ENCODE assay signal across 1 cellular context in the genomic region with DNA sequence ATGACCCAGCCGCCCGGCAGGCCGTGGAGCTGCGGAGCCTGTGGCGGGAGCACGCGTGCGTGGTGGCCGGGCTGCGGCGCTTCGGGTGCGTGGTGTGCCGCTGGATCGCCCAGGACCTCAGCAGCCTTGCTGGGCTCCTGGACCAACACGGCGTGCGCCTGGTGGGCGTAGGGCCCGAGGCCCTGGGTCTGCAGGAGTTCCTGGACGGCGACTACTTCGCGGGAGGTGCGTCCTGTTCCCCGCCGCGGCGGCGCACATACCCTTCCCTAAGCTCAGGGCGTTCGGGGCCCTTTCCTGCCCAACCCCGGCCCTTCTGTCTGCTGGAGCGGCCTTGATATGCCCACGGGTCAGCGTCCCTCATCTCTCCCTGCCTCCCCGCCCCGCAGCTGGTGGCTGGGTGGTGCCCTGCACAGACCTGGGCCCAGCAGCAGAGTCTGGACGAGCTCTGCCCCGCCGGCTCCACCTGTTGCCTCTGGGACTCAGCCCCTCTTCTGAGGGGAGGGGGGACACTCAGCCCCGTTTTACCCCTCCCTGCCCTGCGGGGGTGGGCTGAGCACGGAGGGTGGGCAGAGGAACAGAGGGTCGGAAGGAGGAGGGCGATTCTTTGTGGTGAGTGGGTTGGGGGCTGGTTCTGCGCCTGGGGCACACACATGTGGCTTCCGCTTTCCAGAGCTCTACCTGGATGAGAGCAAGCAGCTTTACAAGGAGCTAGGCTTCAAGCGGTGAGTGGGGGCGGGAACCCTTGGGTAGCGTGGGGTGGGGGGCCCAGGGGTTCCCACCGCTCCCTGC.
A peak's percentile ranks its signal among the peaks of the same experiment; 100 is the strongest.
TF ChIP-seq lines count a peak whose summit lies in the region.

No MANE protein-coding gene starts in this region.

TF ChIP-seq in HEK293, 187 proteins besides CTCF, POLR2A, EP300 and RAD21 (continued from another document):
- TF ChIP-seq, protein P1, sequence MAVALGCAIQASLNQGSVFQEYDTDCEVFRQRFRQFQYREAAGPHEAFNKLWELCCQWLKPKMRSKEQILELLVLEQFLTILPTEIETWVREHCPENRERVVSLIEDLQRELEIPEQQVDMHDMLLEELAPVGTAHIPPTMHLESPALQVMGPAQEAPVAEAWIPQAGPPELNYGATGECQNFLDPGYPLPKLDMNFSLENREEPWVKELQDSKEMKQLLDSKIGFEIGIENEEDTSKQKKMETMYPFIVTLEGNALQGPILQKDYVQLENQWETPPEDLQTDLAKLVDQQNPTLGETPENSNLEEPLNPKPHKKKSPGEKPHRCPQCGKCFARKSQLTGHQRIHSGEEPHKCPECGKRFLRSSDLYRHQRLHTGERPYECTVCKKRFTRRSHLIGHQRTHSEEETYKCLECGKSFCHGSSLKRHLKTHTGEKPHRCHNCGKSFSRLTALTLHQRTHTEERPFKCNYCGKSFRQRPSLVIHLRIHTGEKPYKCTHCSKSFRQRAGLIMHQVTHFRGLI (tag by site-specific recombination; IDR thresholded peaks at IDR 0.05) = 0 out of 2 replicates have a peak, but pooled peaks have one; percentile 17
- no peak for TF ChIP-seq KLF10 (tag by site-specific recombination; IDR thresholded peaks at IDR 0.05)
- TF ChIP-seq SCRT2 (tag by site-specific recombination; IDR thresholded peaks at IDR 0.05) = peak; percentile 99
- no peak for TF ChIP-seq ZNF426 (tag by site-specific recombination; IDR thresholded peaks at IDR 0.05)
- TF ChIP-seq ZNF341 (tag by site-specific recombination; IDR thresholded peaks at IDR 0.05; ENCODE audit: low read depth) = no peak
- TF ChIP-seq ZNF610 (tag by site-specific recombination; IDR thresholded peaks at IDR 0.05; ENCODE audit: borderline replicate concordance) = no peak
- peak; percentile 64 for TF ChIP-seq GLIS2 (tag by site-specific recombination; IDR thresholded peaks at IDR 0.05)
- TF ChIP-seq ZNF354C (tag by site-specific recombination; IDR thresholded peaks at IDR 0.05; ENCODE audit: borderline replicate concordance, low read depth) = no peak
- TF ChIP-seq ZNF600 (tag by site-specific recombination; IDR thresholded peaks at IDR 0.05) = peak; percentile 65
- TF ChIP-seq, protein P2, sequence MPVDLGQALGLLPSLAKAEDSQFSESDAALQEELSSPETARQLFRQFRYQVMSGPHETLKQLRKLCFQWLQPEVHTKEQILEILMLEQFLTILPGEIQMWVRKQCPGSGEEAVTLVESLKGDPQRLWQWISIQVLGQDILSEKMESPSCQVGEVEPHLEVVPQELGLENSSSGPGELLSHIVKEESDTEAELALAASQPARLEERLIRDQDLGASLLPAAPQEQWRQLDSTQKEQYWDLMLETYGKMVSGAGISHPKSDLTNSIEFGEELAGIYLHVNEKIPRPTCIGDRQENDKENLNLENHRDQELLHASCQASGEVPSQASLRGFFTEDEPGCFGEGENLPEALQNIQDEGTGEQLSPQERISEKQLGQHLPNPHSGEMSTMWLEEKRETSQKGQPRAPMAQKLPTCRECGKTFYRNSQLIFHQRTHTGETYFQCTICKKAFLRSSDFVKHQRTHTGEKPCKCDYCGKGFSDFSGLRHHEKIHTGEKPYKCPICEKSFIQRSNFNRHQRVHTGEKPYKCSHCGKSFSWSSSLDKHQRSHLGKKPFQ (tag by site-specific recombination; IDR thresholded peaks at IDR 0.05) = no peak
- TF ChIP-seq ZBTB8A (tag by site-specific recombination; IDR thresholded peaks at IDR 0.05) = peak; percentile 77
- TF ChIP-seq, protein P3, sequence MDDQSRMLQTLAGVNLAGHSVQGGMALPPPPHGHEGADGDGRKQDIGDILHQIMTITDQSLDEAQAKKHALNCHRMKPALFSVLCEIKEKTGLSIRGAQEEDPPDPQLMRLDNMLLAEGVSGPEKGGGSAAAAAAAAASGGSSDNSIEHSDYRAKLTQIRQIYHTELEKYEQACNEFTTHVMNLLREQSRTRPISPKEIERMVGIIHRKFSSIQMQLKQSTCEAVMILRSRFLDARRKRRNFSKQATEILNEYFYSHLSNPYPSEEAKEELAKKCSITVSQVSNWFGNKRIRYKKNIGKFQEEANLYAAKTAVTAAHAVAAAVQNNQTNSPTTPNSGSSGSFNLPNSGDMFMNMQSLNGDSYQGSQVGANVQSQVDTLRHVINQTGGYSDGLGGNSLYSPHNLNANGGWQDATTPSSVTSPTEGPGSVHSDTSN (CRISPR knock-in tag; IDR thresholded peaks at IDR 0.05) = no peak
- no peak for TF ChIP-seq ZFP37 (tag by site-specific recombination; IDR thresholded peaks at IDR 0.05)
- peak; percentile 86 for TF ChIP-seq GLIS1 (tag by site-specific recombination; IDR thresholded peaks at IDR 0.05)
- TF ChIP-seq, protein P4, sequence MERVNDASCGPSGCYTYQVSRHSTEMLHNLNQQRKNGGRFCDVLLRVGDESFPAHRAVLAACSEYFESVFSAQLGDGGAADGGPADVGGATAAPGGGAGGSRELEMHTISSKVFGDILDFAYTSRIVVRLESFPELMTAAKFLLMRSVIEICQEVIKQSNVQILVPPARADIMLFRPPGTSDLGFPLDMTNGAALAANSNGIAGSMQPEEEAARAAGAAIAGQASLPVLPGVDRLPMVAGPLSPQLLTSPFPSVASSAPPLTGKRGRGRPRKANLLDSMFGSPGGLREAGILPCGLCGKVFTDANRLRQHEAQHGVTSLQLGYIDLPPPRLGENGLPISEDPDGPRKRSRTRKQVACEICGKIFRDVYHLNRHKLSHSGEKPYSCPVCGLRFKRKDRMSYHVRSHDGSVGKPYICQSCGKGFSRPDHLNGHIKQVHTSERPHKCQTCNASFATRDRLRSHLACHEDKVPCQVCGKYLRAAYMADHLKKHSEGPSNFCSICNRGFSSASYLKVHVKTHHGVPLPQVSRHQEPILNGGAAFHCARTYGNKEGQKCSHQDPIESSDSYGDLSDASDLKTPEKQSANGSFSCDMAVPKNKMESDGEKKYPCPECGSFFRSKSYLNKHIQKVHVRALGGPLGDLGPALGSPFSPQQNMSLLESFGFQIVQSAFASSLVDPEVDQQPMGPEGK (tag by site-specific recombination; IDR thresholded peaks at IDR 0.05) = peak; percentile 80
- TF ChIP-seq ZNF510 (tag by site-specific recombination; IDR thresholded peaks at IDR 0.05; ENCODE audit: insufficient replicate concordance) = no peak
- TF ChIP-seq ZNF37A (tag by site-specific recombination; IDR thresholded peaks at IDR 0.05) = no peak
- TF ChIP-seq ZNF138 (tag by site-specific recombination; IDR thresholded peaks at IDR 0.05; ENCODE audit: borderline replicate concordance) = no peak
- no peak for TF ChIP-seq TRIM28 (IDR thresholded peaks at IDR 0.05; ENCODE audit: borderline replicate concordance, low read length)
- TF ChIP-seq ZFP3 (tag by site-specific recombination; IDR thresholded peaks at IDR 0.05; ENCODE audit: low read depth) = no peak
- no peak for TF ChIP-seq ZNF146 (tag by site-specific recombination; IDR thresholded peaks at IDR 0.05)
- TF ChIP-seq SP2 (tag by site-specific recombination; IDR thresholded peaks at IDR 0.05) = peak; percentile 29; the same call in 1 of the 2 replicates
- no peak for TF ChIP-seq SETDB1 (IDR thresholded peaks at IDR 0.05; ENCODE audit: insufficient read length, low read length)
- TF ChIP-seq, protein P5, sequence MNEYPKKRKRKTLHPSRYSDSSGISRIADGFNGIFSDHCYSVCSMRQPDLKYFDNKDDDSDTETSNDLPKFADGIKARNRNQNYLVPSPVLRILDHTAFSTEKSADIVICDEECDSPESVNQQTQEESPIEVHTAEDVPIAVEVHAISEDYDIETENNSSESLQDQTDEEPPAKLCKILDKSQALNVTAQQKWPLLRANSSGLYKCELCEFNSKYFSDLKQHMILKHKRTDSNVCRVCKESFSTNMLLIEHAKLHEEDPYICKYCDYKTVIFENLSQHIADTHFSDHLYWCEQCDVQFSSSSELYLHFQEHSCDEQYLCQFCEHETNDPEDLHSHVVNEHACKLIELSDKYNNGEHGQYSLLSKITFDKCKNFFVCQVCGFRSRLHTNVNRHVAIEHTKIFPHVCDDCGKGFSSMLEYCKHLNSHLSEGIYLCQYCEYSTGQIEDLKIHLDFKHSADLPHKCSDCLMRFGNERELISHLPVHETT (tag by site-specific recombination; IDR thresholded peaks at IDR 0.05) = no peak
- no peak for TF ChIP-seq ZEB2 (tag by site-specific recombination; IDR thresholded peaks at IDR 0.05)
- no peak for TF ChIP-seq ZNF184 (tag by site-specific recombination; IDR thresholded peaks at IDR 0.05)
- no peak for TF ChIP-seq ZNF571 (tag by site-specific recombination; IDR thresholded peaks at IDR 0.05)
- TF ChIP-seq ZBTB48 (tag by site-specific recombination; IDR thresholded peaks at IDR 0.05) = peak; percentile 37; the same call in 1 of the 2 replicates
- no peak for TF ChIP-seq OVOL3 (tag by site-specific recombination; IDR thresholded peaks at IDR 0.05)
- no peak for TF ChIP-seq ZNF324 (tag by site-specific recombination; IDR thresholded peaks at IDR 0.05)
- TF ChIP-seq ZFHX2 (tag by site-specific recombination; conservative IDR thresholded peaks at IDR 0.05) = peak; percentile 72
- TF ChIP-seq, protein P6, sequence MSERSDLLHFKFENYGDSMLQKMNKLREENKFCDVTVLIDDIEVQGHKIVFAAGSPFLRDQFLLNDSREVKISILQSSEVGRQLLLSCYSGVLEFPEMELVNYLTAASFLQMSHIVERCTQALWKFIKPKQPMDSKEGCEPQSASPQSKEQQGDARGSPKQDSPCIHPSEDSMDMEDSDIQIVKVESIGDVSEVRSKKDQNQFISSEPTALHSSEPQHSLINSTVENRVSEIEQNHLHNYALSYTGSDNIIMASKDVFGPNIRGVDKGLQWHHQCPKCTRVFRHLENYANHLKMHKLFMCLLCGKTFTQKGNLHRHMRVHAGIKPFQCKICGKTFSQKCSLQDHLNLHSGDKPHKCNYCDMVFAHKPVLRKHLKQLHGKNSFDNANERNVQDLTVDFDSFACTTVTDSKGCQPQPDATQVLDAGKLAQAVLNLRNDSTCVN (tag by site-specific recombination; optimal IDR thresholded peaks at IDR 0.05) = peak; percentile 37
- peak; percentile 38 for TF ChIP-seq ZNF335 (tag by site-specific recombination; conservative IDR thresholded peaks at IDR 0.05)
- peak; percentile 59; the same call in 1 of the 2 replicates for TF ChIP-seq ZBTB20 (tag by site-specific recombination; IDR thresholded peaks at IDR 0.05)
TF ChIP-seq in HEK293: peak in this region for 16.
